ENCODE assay signal across 8 cellular contexts in genomic region chr6:6676910-6677441, GRCh38.
DNase-seq lines count a peak whose midpoint lies in the region; ATAC-seq, FAIRE-seq and TF ChIP-seq lines count a peak whose summit lies in the region.

No MANE protein-coding gene starts in this region.

- H3K4me1 ChIP-seq in BLaER1 (peaks cover 58% of the 10 kb centered on the region), small intestine (ENCODE audit: control insufficient read depth in 2 of 2, insufficient read depth in 1 of 2, low read depth in 1 of 2, low read length in 1 of 2) (peaks cover 7 to 8% of the 10 kb centered on the region in 2 donors)

- no peak for FAIRE-seq in small intestine (lab: Jason Lieb, UNC)

- H3K27me3 ChIP-seq in BLaER1 (no peaks in the 10 kb centered on the region), small intestine (ENCODE audit: control insufficient read depth in 2 of 2, insufficient read depth in 2 of 2, low read length in 2 of 2) (no peaks in the 10 kb centered on the region)

- H3K9me3 ChIP-seq in BLaER1 (peaks cover 5% of the 10 kb centered on the region; the same call in 1 of the 2 replicates), small intestine (ENCODE audit: control insufficient read depth, low read depth) (no peaks in the 10 kb centered on the region)

- peak; percentile 68 for DNase-seq in NCI-H146 (lab: John Stamatoyannopoulos, UW)
- peak; percentile 70 for DNase-seq in T-helper 9 cell
- peak; percentile 57 for DNase-seq in astrocyte of the cerebellum (ENCODE audit: low read depth)
- DNase-seq in iPS DF 19.7 (ENCODE audit: low read depth, low spot score), result peak; percentile 45
- DNase-seq in small intestine, result peak; percentile 88

- H3K4me3 ChIP-seq in BLaER1, result no peak overlapping the region
- no peak overlapping the region for H3K4me3 ChIP-seq in astrocyte of the cerebellum (ENCODE audit: low read depth, low read length)
- H3K4me3 ChIP-seq in small intestine (ENCODE audit: low read depth in 1 of 2, low read length in 2 of 2), result no peak overlapping the region

- H3K4me2 ChIP-seq in BLaER1, result peak overlapping the region; percentile 70

- 17 to 19% (median 18%) methylated on average over 7 of the region's 7 CpGs for WGBS in small intestine, 3 donors

- ATAC-seq in GM21528 (IDR thresholded peaks at IDR 0.05; ENCODE audit: low FRiP score, unreplicated experiment) (peak; percentile 57), GM18498 (IDR thresholded peaks at IDR 0.05; ENCODE audit: unreplicated experiment) (no peak)

- H3K36me3 ChIP-seq in BLaER1 (no peaks in the 10 kb centered on the region), small intestine (ENCODE audit: control insufficient read depth in 2 of 2, insufficient read depth in 2 of 2, low read length in 2 of 2) (no peaks in the 10 kb centered on the region)

- in situ Hi-C loops in astrocyte of the cerebellum (cut with HindIII; ENCODE audit: low sequenced_read_pairs), result no loop called here

- H4K20me1 ChIP-seq in BLaER1, result no peaks in the 10 kb centered on the region

- peak overlapping the region; percentile 57; the same call in 1 of the 2 replicates for H3K27ac ChIP-seq in BLaER1
- peak overlapping the region; percentile 34 to 70 for H3K27ac ChIP-seq in small intestine (ENCODE audit: low read depth in 1 of 2, low read length in 1 of 2)

- peak overlapping the region; percentile 56; the same call in 1 of the 2 replicates for H3K9ac ChIP-seq in BLaER1

- TF ChIP-seq CTCF in astrocyte of the cerebellum (IDR thresholded peaks at IDR 0.05; ENCODE audit: low read depth, low read length, missing control alignments), result peak; percentile 97
